ENCODE assay signal across 19 cellular contexts in the genomic region with DNA sequence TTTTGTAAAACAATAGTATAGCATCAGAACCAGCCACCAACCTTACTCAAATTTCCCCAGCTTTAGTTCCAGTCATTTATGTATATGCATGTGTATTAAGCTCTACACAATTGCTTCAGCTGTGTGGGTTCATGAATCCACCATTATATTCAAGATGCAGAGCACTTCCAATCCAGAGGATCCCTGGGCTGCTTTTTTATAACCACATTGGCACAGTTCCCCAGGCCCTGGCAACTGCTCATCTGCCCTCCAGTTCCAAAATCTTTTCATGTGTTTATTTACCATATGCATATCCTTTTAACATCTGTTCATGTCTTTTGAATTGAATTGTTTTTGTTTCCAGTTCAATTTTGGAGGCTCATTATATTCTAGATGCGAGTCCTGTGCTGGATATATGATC.
"Had no signal": no experiment of that assay in that cellular context is flagged by ENCODE, and none has a peak within 500 bp of the region (broad histone marks: within the 10 kb centered on the region; RNA-seq: fewer than 3 reads in every experiment).

No MANE protein-coding gene starts in this region.

- H3K27me3 ChIP-seq: colonic mucosa, left lung, suprapubic skin had no signal

- H3K27ac ChIP-seq: colonic mucosa, left lung, suprapubic skin, WERI-Rb-1 had no signal

- H3K36me3 ChIP-seq: colonic mucosa, left lung, suprapubic skin, WERI-Rb-1 had no signal

- ATAC-seq: activated naive CD8-positive, alpha-beta T cell treated with anti-CD3 and anti-CD28 coated beads, Interleukin-2, amount 50 U/mL, for 24 hours; left lung; sciatic nerve; stimulated activated naive CD8-positive, alpha-beta T cell treated with anti-CD3 and anti-CD28 coated beads, Interleukin-15, amount 100 ng/mL, for 72 hours had no signal

- H3K9me3 ChIP-seq: colonic mucosa, left lung, suprapubic skin had no signal

- H3K4me3 ChIP-seq: colonic mucosa, left lung, smooth muscle cell, suprapubic skin had no signal

- DNase-seq: activated CD4-positive, alpha-beta T cell treated with anti-CD3 and anti-CD28 coated beads for 1 hour; activated CD4-positive, alpha-beta T cell treated with anti-CD3 and anti-CD28 coated beads, Interleukin-2, amount 50 U/mL, for 48 hours; activated naive CD4-positive, alpha-beta T cell treated with anti-CD3 and anti-CD28 coated beads, Interleukin-2, amount 10 ng/mL, durations not matched to agents 7 days and 5 days; activated naive CD8-positive, alpha-beta T cell treated with anti-CD3 and anti-CD28 coated beads, Interleukin-2, amount 50 U/mL, for 24 hours; activated T-cell treated with anti-CD3 and anti-CD28 coated beads, Interleukin-2, amount 50 U/mL, for 24 hours; anterior cingulate cortex; colonic mucosa; kidney; left lung; mammary epithelial cell; nephron progenitor cell; nucleus accumbens; stimulated activated CD4-positive, alpha-beta T cell treated with anti-CD3 and anti-CD28 coated beads, Interleukin-4, amount 100 ng/mL, for 1 hour; stimulated activated naive CD8-positive, alpha-beta T cell treated with anti-CD3 and anti-CD28 coated beads, Interleukin-15, amount 100 ng/mL, for 72 hours; trophoblast cell; WERI-Rb-1 had no signal
